8 cellular contexts compared by ENCODE assay signal in genomic region chr19:46133101-46133627, GRCh38.
A peak's percentile ranks its signal among the peaks of the same experiment; 100 is the strongest.
DNase-seq lines count a peak whose midpoint lies in the region; ATAC-seq and TF ChIP-seq lines count a peak whose summit lies in the region.

No MANE protein-coding gene starts in this region.

- TF ChIP-seq CTCF in LNCaP clone FGC (IDR thresholded peaks at IDR 0.05; ENCODE audit: control insufficient read depth, extremely low read depth, insufficient read depth): no peak

- no peak overlapping the region for H3K4me3 ChIP-seq in LNCaP clone FGC (ENCODE audit: low read depth, low read length)

- ATAC-seq in GM19467 (IDR thresholded peaks at IDR 0.05; ENCODE audit: unreplicated experiment): no peak

- DNase-seq in Ammon's horn (ENCODE audit: low spot score) (peak; percentile 82), LNCaP clone FGC (ENCODE audit: low read depth) (peak; percentile 86), T1000 (lab: John Stamatoyannopoulos, UW) (peak; percentile 22), globus pallidus (ENCODE audit: low spot score) (peak; percentile 71), putamen (ENCODE audit: low spot score) (peak; percentile 33)
- DNase-seq in effector CD8-positive, alpha-beta T cell (lab: John Stamatoyannopoulos, UW): no peak
- no peak for DNase-seq in stimulated activated CD4-positive, alpha-beta T cell treated with anti-CD3 and anti-CD28 coated beads, Interleukin-1b, Interleukin-23, amount 100 ng/mL, for 48 hours

Comparison
In these comparisons a context has a peak if more than half of its experiments do, and no peak if none do; other contexts are left out.
1. DNase-seq: peak in Ammon's horn (single experiment), LNCaP clone FGC (single experiment), T1000 (single experiment), globus pallidus (single experiment) and putamen (single experiment); none in effector CD8-positive, alpha-beta T cell (single experiment) and stimulated activated CD4-positive, alpha-beta T cell treated with anti-CD3 and anti-CD28 coated beads, Interleukin-1b, Interleukin-23, amount 100 ng/mL, for 48 hours (single experiment).